Comparison of ENCODE assay signal across 31 cellular contexts in genomic region chr10:16049775-16050174, GRCh38.
"Had no signal": no experiment of that assay in that cellular context is flagged by ENCODE, and none has a peak within 500 bp of the region (broad histone marks: within the 10 kb centered on the region; RNA-seq: fewer than 3 reads in every experiment).

No MANE protein-coding gene starts in this region.

- H3K4me1 ChIP-seq: SJCRH30 had no signal

- ATAC-seq: activated CD8-positive, alpha-beta T cell treated with anti-CD3 and anti-CD28 coated beads for 36 hours; activated T-cell treated with anti-CD3 and anti-CD28 coated beads, Interleukin-2, amount 50 U/mL, for 72 hours; activated T-helper 17 cell treated with anti-CD3 and anti-CD28 coated beads, Interleukin-2, amount 50 U/mL, for 72 hours had no signal

- H3K27me3 ChIP-seq: brain microvascular endothelial cell, cardiac muscle cell, SJCRH30 had no signal

- H3K9me3 ChIP-seq: SJCRH30 had no signal

- H3K4me3 Mint-ChIP-seq: activated CD4-positive, alpha-beta T cell treated with anti-CD3 and anti-CD28 coated beads, Interleukin-2, amount 10 ng/mL, durations not matched to agents 24 days and 14 days; activated CD8-positive, alpha-beta T cell treated with anti-CD3 and anti-CD28 coated beads for 36 hours; activated naive CD8-positive, alpha-beta T cell treated with anti-CD3 and anti-CD28 coated beads for 36 hours; activated T-cell treated with anti-CD3 and anti-CD28 coated beads, Interleukin-2, amount 50 U/mL, for 72 hours; activated T-helper 17 cell treated with anti-CD3 and anti-CD28 coated beads, Interleukin-2, amount 50 U/mL, for 72 hours; central memory CD8-positive, alpha-beta T cell had no signal

- H3K27ac Mint-ChIP-seq: activated CD4-positive, alpha-beta T cell treated with anti-CD3 and anti-CD28 coated beads, Interleukin-2, amount 10 ng/mL, durations not matched to agents 24 days and 14 days; activated CD8-positive, alpha-beta T cell treated with anti-CD3 and anti-CD28 coated beads for 36 hours; activated naive CD8-positive, alpha-beta T cell treated with anti-CD3 and anti-CD28 coated beads for 36 hours; activated T-cell treated with anti-CD3 and anti-CD28 coated beads, Interleukin-2, amount 50 U/mL, for 72 hours; activated T-helper 17 cell treated with anti-CD3 and anti-CD28 coated beads, Interleukin-2, amount 50 U/mL, for 72 hours had no signal

- H3K27me3 Mint-ChIP-seq: activated CD4-positive, alpha-beta T cell treated with anti-CD3 and anti-CD28 coated beads, Interleukin-2, amount 10 ng/mL, durations not matched to agents 24 days and 14 days; activated CD8-positive, alpha-beta T cell treated with anti-CD3 and anti-CD28 coated beads for 36 hours; activated T-helper 17 cell treated with anti-CD3 and anti-CD28 coated beads, Interleukin-2, amount 50 U/mL, for 72 hours had no signal

- H3K27ac ChIP-seq: brain microvascular endothelial cell, cardiac muscle cell, PC-9, SJCRH30, SK-N-MC had no signal

- H3K9me3 Mint-ChIP-seq: activated CD4-positive, alpha-beta T cell treated with anti-CD3 and anti-CD28 coated beads, Interleukin-2, amount 10 ng/mL, durations not matched to agents 24 days and 14 days; activated CD8-positive, alpha-beta T cell treated with anti-CD3 and anti-CD28 coated beads for 36 hours; activated naive CD8-positive, alpha-beta T cell treated with anti-CD3 and anti-CD28 coated beads for 36 hours; central memory CD8-positive, alpha-beta T cell had no signal

- H2AFZ ChIP-seq: PC-9 had no signal

- H3K4me3 ChIP-seq: cardiac muscle cell, PC-9, SJCRH30, SK-N-MC had no signal

- H3K4me2 ChIP-seq: PC-9 had no signal

- H3K4me1 Mint-ChIP-seq: activated CD4-positive, alpha-beta T cell treated with anti-CD3 and anti-CD28 coated beads, Interleukin-2, amount 10 ng/mL, durations not matched to agents 24 days and 14 days; activated naive CD8-positive, alpha-beta T cell treated with anti-CD3 and anti-CD28 coated beads for 36 hours; activated T-helper 17 cell treated with anti-CD3 and anti-CD28 coated beads, Interleukin-2, amount 50 U/mL, for 72 hours; central memory CD8-positive, alpha-beta T cell had no signal

- FAIRE-seq: RCC 7860 had no signal

- H3K36me3 ChIP-seq: brain microvascular endothelial cell, cardiac muscle cell, SJCRH30 had no signal

- H3K36me3 Mint-ChIP-seq: activated naive CD8-positive, alpha-beta T cell treated with anti-CD3 and anti-CD28 coated beads for 36 hours had no signal

- DNase-seq: activated CD4-positive, alpha-beta T cell treated with anti-CD3 and anti-CD28 coated beads, Interleukin-2, amount 10 ng/mL, durations not matched to agents 24 days and 14 days; activated CD4-positive, alpha-beta T cell treated with anti-CD3 and anti-CD28 coated beads, Interleukin-2, amount 50 U/mL, for 4 hours; activated CD8-positive, alpha-beta T cell treated with anti-CD3 and anti-CD28 coated beads for 36 hours; activated effector memory CD4-positive, alpha-beta T cell treated with anti-CD3 and anti-CD28 coated beads, Interleukin-2, amount 50 U/mL, for 16 hours; activated naive CD4-positive, alpha-beta T cell; activated naive CD4-positive, alpha-beta T cell treated with anti-CD3 and anti-CD28 coated beads, Interleukin-2, amount 50 U/mL, for 16 hours; activated naive CD8-positive, alpha-beta T cell treated with anti-CD3 and anti-CD28 coated beads for 36 hours; activated T-cell treated with anti-CD3 and anti-CD28 coated beads, Interleukin-2, amount 50 U/mL, for 1 hour; activated T-cell treated with anti-CD3 and anti-CD28 coated beads, Interleukin-2, amount 50 U/mL, for 72 hours; amniotic stem cell; aorta; brain microvascular endothelial cell; Kasumi-1; KG1; NCI-H1092 treated with DMSO at 0.1 percent for 48 hours; NCI-H187; NCI-H2029 treated with DMSO at 0.1 percent for 48 hours; NCI-H2107; NCI-H2171; NCI-H510A; NCI-H526; NCI-H748 treated with DMSO at 0.1 percent for 48 hours; PC-9; SHP77; T1000 had no signal
